Comparison of ENCODE assay signal across 16 cellular contexts in the genomic region with DNA sequence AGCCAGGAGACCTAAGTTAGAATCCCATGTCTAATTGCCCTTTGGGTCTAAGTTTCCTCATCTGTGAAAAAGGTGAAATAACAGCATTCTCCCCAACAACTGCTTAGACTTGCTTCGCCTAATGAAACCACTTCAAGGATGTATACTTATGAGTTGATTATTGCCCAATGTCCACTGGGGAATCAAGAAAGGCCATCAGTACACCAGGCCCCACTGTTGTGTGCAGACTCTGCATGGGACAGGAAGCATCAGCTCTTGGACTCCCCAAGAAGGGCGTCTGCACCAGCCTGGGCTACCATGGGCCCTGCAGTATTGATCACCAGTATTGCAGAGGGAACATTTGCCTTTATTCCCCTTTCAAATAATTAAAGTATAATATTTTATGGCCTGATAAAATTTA.
DNase-seq lines count a peak whose midpoint lies in the region; ATAC-seq and TF ChIP-seq lines count a peak whose summit lies in the region.
"Had no signal": no experiment of that assay in that cellular context is flagged by ENCODE, and none has a peak within 500 bp of the region (broad histone marks: within the 10 kb centered on the region; RNA-seq: fewer than 3 reads in every experiment).

No MANE protein-coding gene starts in this region.

- H4K20me1 ChIP-seq in BLaER1 treated with 17β-estradiol and CSF1 and Interleukin-3, amounts not matched to agents 10 nM and 100 nM = no peaks in the 10 kb centered on the region

- TF ChIP-seq CTCF in NB4 (IDR thresholded peaks at IDR 0.05; ENCODE audit: low read depth, low read length) = no peak
- TF ChIP-seq CTCF in neutrophil (IDR thresholded peaks at IDR 0.05) = no peak
- no peak for TF ChIP-seq CTCF in upper lobe of right lung (IDR thresholded peaks at IDR 0.05)
- TF ChIP-seq CTCF in tibial artery (IDR thresholded peaks at IDR 0.05) = no peak

- peaks cover 10 to 95% (median 69%) of the 10 kb centered on the region in 10 experiments for H3K4me1 ChIP-seq in BLaER1 treated with 17β-estradiol and CSF1 and Interleukin-3, amounts not matched to agents 10 nM and 100 nM
- peaks cover 86 to 87% of the 10 kb centered on the region in 2 experiments for H3K4me1 ChIP-seq in neutrophil (ENCODE audit: control insufficient read depth in 1 of 2, insufficient read depth in 1 of 2, low read depth in 1 of 2, low read length in 1 of 2)
- no peaks in the 10 kb centered on the region for H3K4me1 ChIP-seq in upper lobe of right lung
- no peaks in the 10 kb centered on the region for H3K4me1 ChIP-seq in tibial artery

- no peaks in the 10 kb centered on the region for H3K36me3 ChIP-seq in BLaER1 treated with 17β-estradiol and CSF1 and Interleukin-3, amounts not matched to agents 10 nM and 100 nM
- H3K36me3 ChIP-seq in neutrophil (no peaks in the 10 kb centered on the region), upper lobe of right lung (no peaks in the 10 kb centered on the region), tibial artery (no peaks in the 10 kb centered on the region)

- H3K9ac ChIP-seq in BLaER1 treated with 17β-estradiol and CSF1 and Interleukin-3, amounts not matched to agents 10 nM and 100 nM = peak overlapping the region in 8 of 11 experiments; percentile 68 to 84 (median 78); a peak in 13 of 22 replicates

- H3K4me2 ChIP-seq in BLaER1 treated with 17β-estradiol and CSF1 and Interleukin-3, amounts not matched to agents 10 nM and 100 nM = peak overlapping the region in 9 of 11 experiments; percentile 46 to 89 (median 83); a peak in 18 of 22 replicates

- no peak overlapping the region for H3K4me3 ChIP-seq in BLaER1 treated with 17β-estradiol and CSF1 and Interleukin-3, amounts not matched to agents 10 nM and 100 nM
- H3K4me3 ChIP-seq in NB4 (ENCODE audit: low read depth, low read length) (no peak overlapping the region), neutrophil (ENCODE audit: low read depth in 1 of 2, low read length in 1 of 2) (peak overlapping the region; percentile 22 to 30), upper lobe of right lung (no peak overlapping the region), tibial artery (no peak overlapping the region)

- ATAC-seq in upper lobe of right lung (peak; percentile 14), GM18867 (IDR thresholded peaks at IDR 0.05; ENCODE audit: unreplicated experiment) (no peak)
- ATAC-seq: CD8-positive, alpha-beta T cell had no signal

- intact Hi-C loops in upper lobe of right lung (cut with DNase I) (no loop called here), tibial artery (cut with DNase I; ENCODE audit: low total_unique reads) (no loop called here)

- no peak for TF ChIP-seq POLR2A in NB4 (IDR thresholded peaks at IDR 0.05; ENCODE audit: extremely low read depth, insufficient read length)

- H3K9me3 ChIP-seq in BLaER1 treated with 17β-estradiol and CSF1 and Interleukin-3, amounts not matched to agents 10 nM and 100 nM (replicated peaks in 1 of 11) = no peaks in the 10 kb centered on the region
- H3K9me3 ChIP-seq in neutrophil = no peaks in the 10 kb centered on the region
- no peaks in the 10 kb centered on the region for H3K9me3 ChIP-seq in upper lobe of right lung
- H3K9me3 ChIP-seq in tibial artery = no peaks in the 10 kb centered on the region

- DNase-seq in NB4 (ENCODE audit: low read depth) = peak; percentile 81
- DNase-seq in upper lobe of right lung = no peak
- no peak for DNase-seq in tibial artery
- DNase-seq in D341Med (ENCODE audit: low spot score) = no peak
- DNase-seq: CD8-positive, alpha-beta T cell; COR-L47; DND-41; GDM1; GOT3; H9; IMR-90; KBM-7 had no signal

- H3K27ac ChIP-seq in BLaER1 treated with 17β-estradiol and CSF1 and Interleukin-3, amounts not matched to agents 10 nM and 100 nM = peak overlapping the region; percentile 56 to 98 (median 92); a peak in 21 of 22 replicates
- peak overlapping the region; percentile 97 for H3K27ac ChIP-seq in neutrophil
- H3K27ac ChIP-seq in upper lobe of right lung = peak overlapping the region; percentile 18
- H3K27ac ChIP-seq in tibial artery = no peak overlapping the region
- H3K27ac ChIP-seq: C4-2B had no signal

- H3K27me3 ChIP-seq in BLaER1 treated with 17β-estradiol and CSF1 and Interleukin-3, amounts not matched to agents 10 nM and 100 nM = no peaks in the 10 kb centered on the region
- H3K27me3 ChIP-seq in neutrophil (no peaks in the 10 kb centered on the region), upper lobe of right lung (no peaks in the 10 kb centered on the region), tibial artery (no peaks in the 10 kb centered on the region)

Comparison
In these comparisons a context has a peak if more than half of its experiments do, and no peak if none do; other contexts are left out.
1. H3K27ac ChIP-seq: peak in BLaER1 treated with 17β-estradiol and CSF1 and Interleukin-3, amounts not matched to agents 10 nM and 100 nM (11 of 11), neutrophil (single experiment) and upper lobe of right lung (single experiment); none in tibial artery (0 of 2).
2. H3K4me3 ChIP-seq: peak in neutrophil (2 of 2); none in BLaER1 treated with 17β-estradiol and CSF1 and Interleukin-3, amounts not matched to agents 10 nM and 100 nM (0 of 10), NB4 (single experiment), upper lobe of right lung (single experiment) and tibial artery (0 of 2).